ENCODE assay signal across 1 cellular context in the genomic region with DNA sequence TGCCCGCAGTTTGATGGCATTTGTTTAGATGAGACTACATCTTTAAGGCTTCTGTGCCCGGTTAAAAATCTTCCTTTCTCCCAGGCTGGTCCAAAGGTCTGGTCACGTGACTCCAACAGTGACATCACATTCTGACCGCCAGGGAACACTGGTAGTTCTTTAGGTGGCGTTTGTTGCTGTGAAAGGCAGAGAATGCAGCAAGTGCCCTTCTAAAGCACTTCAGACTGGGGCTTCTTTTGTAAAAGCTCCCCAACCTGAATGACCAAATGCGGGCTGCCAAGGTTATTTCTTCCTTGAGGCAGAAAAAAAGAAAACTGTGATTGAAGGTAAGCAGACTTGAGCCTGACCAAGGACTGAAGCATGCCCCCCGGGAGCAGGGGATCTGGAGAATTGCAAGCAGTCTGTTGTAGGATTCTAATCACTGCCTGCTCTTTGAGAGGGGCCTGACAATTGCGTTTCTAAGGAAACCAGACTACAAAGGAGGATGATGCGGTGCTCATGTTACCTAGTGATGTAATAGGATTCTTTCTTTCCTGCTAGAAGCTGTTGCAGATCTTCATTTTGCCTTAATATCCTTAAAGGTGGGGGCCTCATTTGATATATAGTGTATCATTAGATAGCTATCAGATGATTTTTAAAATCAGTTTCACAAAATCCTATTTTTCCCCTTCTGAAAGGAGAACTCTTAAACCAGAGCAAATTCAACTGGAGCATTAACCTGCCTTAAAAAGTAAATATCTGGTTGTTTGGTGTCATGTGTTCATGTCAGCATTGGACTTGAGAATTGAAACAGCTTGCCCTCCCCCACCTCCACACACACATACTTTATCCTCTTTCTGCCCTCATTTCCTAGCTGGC.
TF ChIP-seq lines count a peak whose summit lies in the region.

No MANE protein-coding gene starts in this region.

TF ChIP-seq in HCT116, 20 proteins besides CTCF, POLR2A, EP300 and RAD21 (continued from another document):
- TF ChIP-seq, protein P1, sequence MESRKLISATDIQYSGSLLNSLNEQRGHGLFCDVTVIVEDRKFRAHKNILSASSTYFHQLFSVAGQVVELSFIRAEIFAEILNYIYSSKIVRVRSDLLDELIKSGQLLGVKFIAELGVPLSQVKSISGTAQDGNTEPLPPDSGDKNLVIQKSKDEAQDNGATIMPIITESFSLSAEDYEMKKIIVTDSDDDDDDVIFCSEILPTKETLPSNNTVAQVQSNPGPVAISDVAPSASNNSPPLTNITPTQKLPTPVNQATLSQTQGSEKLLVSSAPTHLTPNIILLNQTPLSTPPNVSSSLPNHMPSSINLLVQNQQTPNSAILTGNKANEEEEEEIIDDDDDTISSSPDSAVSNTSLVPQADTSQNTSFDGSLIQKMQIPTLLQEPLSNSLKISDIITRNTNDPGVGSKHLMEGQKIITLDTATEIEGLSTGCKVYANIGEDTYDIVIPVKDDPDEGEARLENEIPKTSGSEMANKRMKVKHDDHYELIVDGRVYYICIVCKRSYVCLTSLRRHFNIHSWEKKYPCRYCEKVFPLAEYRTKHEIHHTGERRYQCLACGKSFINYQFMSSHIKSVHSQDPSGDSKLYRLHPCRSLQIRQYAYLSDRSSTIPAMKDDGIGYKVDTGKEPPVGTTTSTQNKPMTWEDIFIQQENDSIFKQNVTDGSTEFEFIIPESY (IDR thresholded peaks at IDR 0.05; ENCODE audit: extremely low read depth, insufficient replicate concordance, low read length), result no peak
TF ChIP-seq in HCT116: peak in this region for 0.
